In genomic region chr1:167706931-167707877, GRCh38 we compare ENCODE assay signal across 11 cellular contexts.
DNase-seq lines count a peak whose midpoint lies in the region; TF ChIP-seq lines count a peak whose summit lies in the region.
"Had no signal": no experiment of that assay in that cellular context is flagged by ENCODE, and none has a peak within 500 bp of the region (broad histone marks: within the 10 kb centered on the region; RNA-seq: fewer than 3 reads in every experiment).

No MANE protein-coding gene starts in this region.

- peaks cover 39% of the 10 kb centered on the region for H3K36me3 Mint-ChIP-seq in activated T-cell treated with anti-CD3 and anti-CD28 coated beads, Interleukin-2, amount 50 U/mL, for 24 hours (ENCODE audit: low read depth)

- H3K36me3 ChIP-seq in HEK293 (ENCODE audit: control insufficient read depth in 2 of 2, insufficient read depth in 1 of 2, low read length in 2 of 2) (no peaks in the 10 kb centered on the region), neutrophil (peaks cover 63% of the 10 kb centered on the region)

- POLR2A ChIA-PET in HEK293 (lab: Yijun Ruan, JAX) = no interaction called here

- H3K4me3 Mint-ChIP-seq in activated T-cell treated with anti-CD3 and anti-CD28 coated beads, Interleukin-2, amount 50 U/mL, for 24 hours = no peak overlapping the region

- no peaks in the 10 kb centered on the region for H3K4me1 ChIP-seq in HEK293 (ENCODE audit: control insufficient read depth, insufficient read depth, low read length)
- H3K4me1 ChIP-seq in neutrophil (ENCODE audit: control insufficient read depth in 1 of 2, insufficient read depth in 1 of 2, low read depth in 1 of 2, low read length in 1 of 2) = peaks cover 7 to 9% of the 10 kb centered on the region in 2 experiments

- H3K4me3 ChIP-seq in HEK293 (ENCODE audit: low read depth, low read length) = no peak overlapping the region
- H3K4me3 ChIP-seq in neutrophil (ENCODE audit: low read depth in 1 of 2, low read length in 1 of 2) = no peak overlapping the region

- no peaks in the 10 kb centered on the region for H3K27me3 Mint-ChIP-seq in activated T-cell treated with anti-CD3 and anti-CD28 coated beads, Interleukin-2, amount 50 U/mL, for 24 hours

- H3K9me3 Mint-ChIP-seq in activated T-cell treated with anti-CD3 and anti-CD28 coated beads, Interleukin-2, amount 50 U/mL, for 24 hours = no peaks in the 10 kb centered on the region

- peaks cover 29% of the 10 kb centered on the region for H3K4me1 Mint-ChIP-seq in activated T-cell treated with anti-CD3 and anti-CD28 coated beads, Interleukin-2, amount 50 U/mL, for 24 hours (ENCODE audit: low read depth)

- CTCF ChIA-PET in HEK293 (lab: Yijun Ruan, JAX) = interaction anchor here (0.5 to 1.7 kb wide), 3 partner anchors 10 to 436 kb away, joined by 3 to 4 read pairs (median 3); no protein-coding TSS in a partner anchor

- TF ChIP-seq CTCF in HEK293 (tag by site-specific recombination; IDR thresholded peaks at IDR 0.05) (no peak), neutrophil (IDR thresholded peaks at IDR 0.05) (no peak)

- no peaks in the 10 kb centered on the region for H3K9me3 ChIP-seq in HEK293 (ENCODE audit: control insufficient read depth, insufficient read depth, low read depth, low read length)
- no peaks in the 10 kb centered on the region for H3K9me3 ChIP-seq in neutrophil

- no peak for DNase-seq in activated T-cell treated with anti-CD3 and anti-CD28 coated beads, Interleukin-2, amount 50 U/mL, for 24 hours
- no peak for DNase-seq in activated T-cell treated with anti-CD3 and anti-CD28 coated beads, Interleukin-2, amount 50 U/mL, for 48 hours
- DNase-seq in NCI-H82 treated with DMSO at 0.1 percent for 48 hours (lab: John Stamatoyannopoulos, UW; ENCODE audit: unreplicated experiment) (peak; percentile 72), globus pallidus (ENCODE audit: low spot score) (no peak), DMS 273 (lab: John Stamatoyannopoulos, UW; ENCODE audit: unreplicated experiment) (no peak), NOMO-1 (lab: John Stamatoyannopoulos, UW; ENCODE audit: unreplicated experiment in 2 of 2) (no peak)
- DNase-seq: GDM1; KBM-7; stimulated activated CD8-positive, alpha-beta memory T cell treated with anti-CD3 and anti-CD28 coated beads, Interleukin-4, amount 100 ng/mL, for 48 hours had no signal

- H3K27ac ChIP-seq in HEK293 (ENCODE audit: extremely low read depth, low read depth, low read length) = no peak overlapping the region
- peak overlapping the region; percentile 36 for H3K27ac ChIP-seq in neutrophil

- H3K27ac Mint-ChIP-seq in activated T-cell treated with anti-CD3 and anti-CD28 coated beads, Interleukin-2, amount 50 U/mL, for 24 hours = peak overlapping the region; percentile 54

- no peaks in the 10 kb centered on the region for H3K27me3 ChIP-seq in neutrophil

TF ChIP-seq in HEK293, 187 proteins besides CTCF, POLR2A, EP300 and RAD21:
- peak; percentile 51; the same call in 1 of the 2 replicates for TF ChIP-seq MZF1 (tag by site-specific recombination; IDR thresholded peaks at IDR 0.05; ENCODE audit: borderline replicate concordance)
- no peak for TF ChIP-seq ZBTB49 (tag by site-specific recombination; IDR thresholded peaks at IDR 0.05; ENCODE audit: low read depth)
- TF ChIP-seq ZNF18 (tag by site-specific recombination; IDR thresholded peaks at IDR 0.05) = no peak
TF ChIP-seq in HEK293: peak in this region for 1.
